ENCODE assay signal across 9 cellular contexts in genomic region chr1:241677171-241677570, GRCh38. TPM values are rescaled to one million over a fixed set of nuclear protein-coding genes. Genes with fewer than 3 reads are reported as not detected.
DNase-seq lines count a peak whose midpoint lies in the region; ATAC-seq lines count a peak whose summit lies in the region.
"Had no signal": no experiment of that assay in that cellular context is flagged by ENCODE, and none has a peak within 500 bp of the region (broad histone marks: within the 10 kb centered on the region; RNA-seq: fewer than 3 reads in every experiment).

No MANE protein-coding gene starts in this region.

- CTCF ChIA-PET in CD4-positive, alpha-beta memory T cell (lab: Charles Lee; ENCODE audit: partially characterized antibody): interaction anchor here (0.8 to 2.1 kb wide), 4 partner anchors 13 to 171 kb away, joined by 3 to 8 read pairs (median 4); partner anchors contain the start of gene EXO1

- peaks cover 0 to 4% (median 0%) of the 10 kb centered on the region in 8 donors for H3K9me3 Mint-ChIP-seq in CD4-positive, alpha-beta memory T cell
- no peaks in the 10 kb centered on the region for H3K9me3 Mint-ChIP-seq in activated T-cell treated with anti-CD3 and anti-CD28 coated beads, Interleukin-2, amount 50 U/mL, for 72 hours

- intact Hi-C loops in CD4-positive, alpha-beta memory T cell (cut with micrococcal nuclease): loop anchor here (1.0 kb wide), 1 partner anchor 37 kb away; the partner anchor contains the start of genes CHML and OPN3

- peaks cover 0 to 10% of the 10 kb centered on the region in 2 donors for H3K36me3 Mint-ChIP-seq in CD4-positive, alpha-beta memory T cell
- H3K36me3 Mint-ChIP-seq in activated T-cell treated with anti-CD3 and anti-CD28 coated beads, Interleukin-2, amount 50 U/mL, for 72 hours (ENCODE audit: insufficient read depth in 2 of 2): no peaks in the 10 kb centered on the region

- peak; percentile 54 to 69 (median 69) for DNase-seq in CD4-positive, alpha-beta memory T cell
- peak; percentile 42 to 45 for DNase-seq in activated T-cell treated with anti-CD3 and anti-CD28 coated beads, Interleukin-2, amount 50 U/mL, for 72 hours
- DNase-seq in cerebellar cortex (ENCODE audit: low spot score): no peak
- no peak for DNase-seq in NCI-H1105 (lab: John Stamatoyannopoulos, UW)
- no peak for DNase-seq in COLO829 (ENCODE audit: low spot score)
- DNase-seq in SKM-1 treated with dmso at 0.1 percent for 144 hours (lab: John Stamatoyannopoulos, UW; ENCODE audit: unreplicated experiment): no peak

- H3K36me3 ChIP-seq in CD4-positive, alpha-beta memory T cell (ENCODE audit: insufficient read depth, low read length): no peaks in the 10 kb centered on the region

- H3K27me3 Mint-ChIP-seq in CD4-positive, alpha-beta memory T cell: peaks cover 0 to 3% of the 10 kb centered on the region in 2 donors
- peaks cover 12% of the 10 kb centered on the region for H3K27me3 Mint-ChIP-seq in activated T-cell treated with anti-CD3 and anti-CD28 coated beads, Interleukin-2, amount 50 U/mL, for 72 hours (ENCODE audit: low read depth)

- no peaks in the 10 kb centered on the region for H3K27me3 ChIP-seq in CD4-positive, alpha-beta memory T cell (ENCODE audit: insufficient read depth, low read length)

- peaks cover 22% of the 10 kb centered on the region for H3K4me1 ChIP-seq in CD4-positive, alpha-beta memory T cell (ENCODE audit: insufficient read depth, low read length)

- H3K27ac Mint-ChIP-seq in CD4-positive, alpha-beta memory T cell: peak overlapping the region; percentile 74 to 94 (median 85)
- H3K27ac Mint-ChIP-seq in activated T-cell treated with anti-CD3 and anti-CD28 coated beads, Interleukin-2, amount 50 U/mL, for 72 hours: peak overlapping the region; percentile 91

- ATAC-seq in GM19324 (IDR thresholded peaks at IDR 0.05; ENCODE audit: low FRiP score, unreplicated experiment) (peak; percentile 90), HG03045 (IDR thresholded peaks at IDR 0.05; ENCODE audit: unreplicated experiment) (peak; percentile 85)
- ATAC-seq in activated T-cell treated with anti-CD3 and anti-CD28 coated beads, Interleukin-2, amount 50 U/mL, for 72 hours (replicated peaks in 1 of 2): peak; percentile 99

- no peaks in the 10 kb centered on the region for H3K9me3 ChIP-seq in CD4-positive, alpha-beta memory T cell (ENCODE audit: control insufficient read depth in 1 of 2, low read length in 2 of 2)

- H3K4me3 ChIP-seq in CD4-positive, alpha-beta memory T cell (ENCODE audit: low read length in 2 of 2): peak overlapping the region in 1 of 2 donors; percentile 11

- H3K4me3 Mint-ChIP-seq in CD4-positive, alpha-beta memory T cell: peak overlapping the region; percentile 63 to 87 (median 74)
- peak overlapping the region; percentile 42 to 68 for H3K4me3 Mint-ChIP-seq in activated T-cell treated with anti-CD3 and anti-CD28 coated beads, Interleukin-2, amount 50 U/mL, for 72 hours

- POLR2A ChIA-PET in CD4-positive, alpha-beta memory T cell (lab: Charles Lee; ENCODE audit: partially characterized antibody): interaction anchor here (0.7 to 2.3 kb wide), 4 partner anchors 16 to 50 kb away, joined by 3 to 18 read pairs (median 4); partner anchors contain the start of genes CHML and OPN3

- peak overlapping the region; percentile 56 for H3K27ac ChIP-seq in CD4-positive, alpha-beta memory T cell (ENCODE audit: low read depth, low read length)

- H3K4me1 Mint-ChIP-seq in CD4-positive, alpha-beta memory T cell: peaks cover 12 to 19% (median 15%) of the 10 kb centered on the region in 4 donors
- peaks cover 34% of the 10 kb centered on the region for H3K4me1 Mint-ChIP-seq in activated T-cell treated with anti-CD3 and anti-CD28 coated beads, Interleukin-2, amount 50 U/mL, for 72 hours (ENCODE audit: low read depth)

RNA-seq across cellular contexts. Expression of gene WDR64, which starts 25.1 kb away (rescaled TPM):
- not detected for total RNA-seq in CD4-positive, alpha-beta memory T cell
- polyA plus RNA-seq in CD4-positive, alpha-beta memory T cell: under 1 TPM in 1 of 2 donors, not detected in 1; 0.16 TPM
- under 1 TPM in 1 of 2 donors, not detected in 1; 0.12 TPM for total RNA-seq in activated T-cell treated with anti-CD3 and anti-CD28 coated beads, Interleukin-2, amount 50 U/mL, for 72 hours
- total RNA-seq: LHCN-M2 had no signal

RNA-seq across cellular contexts. Expression of gene CHML, which starts 37.0 kb away (rescaled TPM):
- 1 to 10 TPM; 7.5 to 8.8 TPM for total RNA-seq in CD4-positive, alpha-beta memory T cell
- 1 to 10 TPM; 2.2 to 2.5 TPM for polyA plus RNA-seq in CD4-positive, alpha-beta memory T cell
- 10 to 100 TPM in 1 of 2 donors, 1 to 10 TPM in 1; 7.0 to 14.7 TPM for total RNA-seq in activated T-cell treated with anti-CD3 and anti-CD28 coated beads, Interleukin-2, amount 50 U/mL, for 72 hours

RNA-seq across cellular contexts. Expression of gene OPN3, which starts 37.0 kb away (rescaled TPM):
- 1 to 10 TPM; 3.9 to 4.8 TPM for total RNA-seq in CD4-positive, alpha-beta memory T cell
- 10 to 100 TPM; 12.9 to 17.5 TPM for polyA plus RNA-seq in CD4-positive, alpha-beta memory T cell
- 10 to 100 TPM; 11.6 to 19.4 TPM for total RNA-seq in activated T-cell treated with anti-CD3 and anti-CD28 coated beads, Interleukin-2, amount 50 U/mL, for 72 hours

Comparison
In these comparisons a context has a peak if more than half of its experiments do, and no peak if none do; other contexts are left out.
1. DNase-seq: peak in CD4-positive, alpha-beta memory T cell (5 of 5) and activated T-cell treated with anti-CD3 and anti-CD28 coated beads, Interleukin-2, amount 50 U/mL, for 72 hours (2 of 2); none in cerebellar cortex (single experiment), NCI-H1105 (single experiment), COLO829 (single experiment) and SKM-1 treated with dmso at 0.1 percent for 144 hours (single experiment).
2. Peak in every context shown above with its lines, with median percentiles within 50 percentile points of each other: ATAC-seq.